1 cellular context compared by ENCODE assay signal in the genomic region with DNA sequence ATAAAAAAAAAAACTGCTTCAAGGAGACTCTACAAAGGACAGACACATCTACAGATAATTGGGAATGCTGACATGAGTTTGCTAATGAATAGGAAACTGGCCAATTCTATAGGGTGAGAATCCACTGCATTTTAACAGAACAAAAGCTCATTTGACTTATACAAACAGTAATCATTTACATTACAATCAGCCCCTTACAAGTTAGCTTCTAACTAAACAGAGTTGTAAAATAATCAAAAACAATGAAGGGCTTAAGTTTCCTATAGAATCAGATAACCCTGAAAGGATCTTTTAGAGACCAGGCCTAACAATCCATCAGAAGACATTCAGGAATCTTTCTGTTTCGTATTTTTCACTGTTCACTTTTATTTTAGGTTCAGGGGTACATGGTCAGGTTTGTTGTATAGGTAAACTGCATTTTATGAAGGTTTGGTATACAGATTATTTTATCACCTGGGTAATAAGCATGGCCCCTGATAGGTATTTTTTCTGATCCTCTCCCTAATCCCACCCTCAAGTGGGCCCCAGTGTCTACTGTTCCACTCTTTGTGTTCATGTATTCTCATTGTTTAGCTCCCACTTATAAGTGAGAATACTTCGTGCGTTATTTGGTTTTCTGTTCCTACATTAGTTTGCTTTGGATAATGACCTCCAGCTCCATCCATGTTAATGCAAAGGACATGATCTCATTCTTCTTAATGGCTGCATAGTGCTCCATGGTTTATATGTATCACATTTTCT.
TF ChIP-seq lines count a peak whose summit lies in the region.

No MANE protein-coding gene starts in this region.

TF ChIP-seq in endothelial cell of umbilical vein, 7 proteins besides CTCF, POLR2A, EP300 and RAD21:
- no peak for TF ChIP-seq GATA2 (IDR thresholded peaks at IDR 0.05; ENCODE audit: insufficient read depth, insufficient read length, low read depth, low read length)
- TF ChIP-seq EZH2 (IDR thresholded peaks at IDR 0.05; ENCODE audit: borderline replicate concordance, low read depth, low read length, severe bottlenecking): no peak
- TF ChIP-seq MYC (IDR thresholded peaks at IDR 0.05; ENCODE audit: low read depth, low read length): no peak
- no peak for TF ChIP-seq FOS (IDR thresholded peaks at IDR 0.05; ENCODE audit: borderline replicate concordance, insufficient read depth, low read length)
- TF ChIP-seq POLR2AphosphoS5 (IDR thresholded peaks at IDR 0.05; ENCODE audit: insufficient read depth, low read depth, low read length): no peak
- TF ChIP-seq MAX (IDR thresholded peaks at IDR 0.05; ENCODE audit: insufficient read depth, insufficient read length): no peak
- no peak for TF ChIP-seq JUN (IDR thresholded peaks at IDR 0.05; ENCODE audit: borderline replicate concordance, insufficient read depth, insufficient read length, low read depth)
